In the genomic region with DNA sequence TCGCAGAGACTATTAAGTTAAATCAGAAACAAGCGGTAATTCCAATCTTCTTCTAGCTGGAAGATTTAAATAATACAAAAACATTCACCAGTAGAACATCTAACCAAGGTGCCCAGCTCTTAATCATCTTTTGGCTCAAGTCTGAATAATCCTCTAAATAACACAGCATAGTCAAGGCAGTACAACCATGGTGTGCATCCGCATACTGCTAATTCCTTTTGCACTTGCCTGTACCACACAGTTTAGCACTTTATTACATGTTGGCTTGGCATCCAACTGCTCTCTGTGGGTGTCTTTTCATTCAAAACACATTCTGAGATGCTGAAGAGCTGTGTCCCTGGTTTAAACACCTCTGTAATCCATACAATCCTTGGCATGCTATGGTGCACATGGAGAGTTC, we compare ENCODE assay signal across 4 cellular contexts. TPM values are rescaled to one million over a fixed set of nuclear protein-coding genes. Genes with fewer than 3 reads are reported as not detected.
"Had no signal": no experiment of that assay in that cellular context is flagged by ENCODE, and none has a peak within 500 bp of the region (broad histone marks: within the 10 kb centered on the region; RNA-seq: fewer than 3 reads in every experiment).

No MANE protein-coding gene starts in this region.

- H3K4me3 ChIP-seq: GM12878 had no signal

- DNase-seq: GDM1, GF-D8 had no signal

RNA-seq across cellular contexts. Expression of gene VGLL2, which starts 42.3 kb away (rescaled TPM):
- total RNA-seq: G401, GM12878 had no signal
- polyA plus RNA-seq: GM12878 had no signal
